13 cellular contexts compared by ENCODE assay signal in genomic region chr7:84389242-84389641, GRCh38.
DNase-seq lines count a peak whose midpoint lies in the region; ATAC-seq and TF ChIP-seq lines count a peak whose summit lies in the region.
"Had no signal": no experiment of that assay in that cellular context is flagged by ENCODE, and none has a peak within 500 bp of the region (broad histone marks: within the 10 kb centered on the region; RNA-seq: fewer than 3 reads in every experiment).

No MANE protein-coding gene starts in this region.

- no peaks in the 10 kb centered on the region for H3K4me1 Mint-ChIP-seq in endodermal cell
- no peaks in the 10 kb centered on the region for H3K4me1 Mint-ChIP-seq in CD8-positive, alpha-beta memory T cell

- H3K9ac ChIP-seq in endodermal cell (ENCODE audit: extremely low read depth, low read length, poor library complexity, severe bottlenecking): no peak overlapping the region

- CTCF ChIA-PET in CD8-positive, alpha-beta memory T cell (lab: Charles Lee): no interaction called here

- H3K36me3 Mint-ChIP-seq in endodermal cell (ENCODE audit: low read depth): no peaks in the 10 kb centered on the region
- H3K36me3 Mint-ChIP-seq in CD8-positive, alpha-beta memory T cell: no peaks in the 10 kb centered on the region
- H3K36me3 Mint-ChIP-seq: CD8-positive, alpha-beta T cell had no signal

- no peaks in the 10 kb centered on the region for H3K36me3 ChIP-seq in endodermal cell (ENCODE audit: control insufficient read depth, insufficient read depth, low read length)
- no peaks in the 10 kb centered on the region for H3K36me3 ChIP-seq in CD8-positive, alpha-beta memory T cell (ENCODE audit: insufficient read depth, low read length)
- H3K36me3 ChIP-seq: MG63 had no signal

- H3K9me3 ChIP-seq in endodermal cell (ENCODE audit: control insufficient read depth, low read length): no peaks in the 10 kb centered on the region
- H3K9me3 ChIP-seq in CD8-positive, alpha-beta memory T cell (ENCODE audit: low read length): no peaks in the 10 kb centered on the region
- H3K9me3 ChIP-seq: MG63 had no signal

- no peak overlapping the region for H3K27ac ChIP-seq in endodermal cell (ENCODE audit: low read depth, low read length)
- H3K27ac ChIP-seq in CD8-positive, alpha-beta memory T cell (ENCODE audit: low read depth, low read length): no peak overlapping the region
- H3K27ac ChIP-seq: foreskin keratinocyte had no signal

- DNase-seq in NCI-H1417 (lab: John Stamatoyannopoulos, UW): peak; percentile 13 to 67 (median 39)
- no peak for DNase-seq in NCI-H2227 (lab: John Stamatoyannopoulos, UW; ENCODE audit: unreplicated experiment)
- no peak for DNase-seq in endodermal cell
- no peak for DNase-seq in CD8-positive, alpha-beta memory T cell
- DNase-seq in cerebellar cortex (ENCODE audit: low spot score): no peak
- DNase-seq: activated CD8-positive, alpha-beta memory T cell treated with anti-CD3 and anti-CD28 coated beads, Interleukin-2, amount 50 U/mL, for 4 hours; CD8-positive, alpha-beta T cell; foreskin keratinocyte; MG63; right cardiac atrium had no signal

- no peaks in the 10 kb centered on the region for H3K4me1 ChIP-seq in endodermal cell (ENCODE audit: control insufficient read depth, insufficient read depth, low read length)
- no peaks in the 10 kb centered on the region for H3K4me1 ChIP-seq in CD8-positive, alpha-beta memory T cell (ENCODE audit: insufficient read depth, low read length)

- WGBS in endodermal cell (ENCODE audit: insufficient coverage in 1 of 2, insufficient read length in 1 of 2), 2 experiments: 93 to 97% methylated on average over 2 to 4 of the region's 4 CpGs

- TF ChIP-seq CTCF in endodermal cell (conservative IDR thresholded peaks at IDR 0.05): no peak

- no peak overlapping the region for H3K27ac Mint-ChIP-seq in endodermal cell
- no peak overlapping the region for H3K27ac Mint-ChIP-seq in CD8-positive, alpha-beta memory T cell
- H3K27ac Mint-ChIP-seq: CD8-positive, alpha-beta T cell had no signal

- H3K27me3 Mint-ChIP-seq in endodermal cell (ENCODE audit: insufficient read depth): no peaks in the 10 kb centered on the region
- H3K27me3 Mint-ChIP-seq in CD8-positive, alpha-beta memory T cell: no peaks in the 10 kb centered on the region

- no peaks in the 10 kb centered on the region for H3K9me3 Mint-ChIP-seq in endodermal cell
- H3K9me3 Mint-ChIP-seq in CD8-positive, alpha-beta memory T cell: peaks cover 0 to 26% (median 12%) of the 10 kb centered on the region in 5 donors
- H3K9me3 Mint-ChIP-seq: CD8-positive, alpha-beta T cell had no signal

- no peaks in the 10 kb centered on the region for H3K27me3 ChIP-seq in endodermal cell (ENCODE audit: control insufficient read depth, insufficient read depth, low read length, poor library complexity, severe bottlenecking)
- H3K27me3 ChIP-seq in CD8-positive, alpha-beta memory T cell (ENCODE audit: insufficient read depth, low read length, poor library complexity, severe bottlenecking): no peaks in the 10 kb centered on the region
- H3K27me3 ChIP-seq: foreskin keratinocyte, MG63 had no signal

- no peak overlapping the region for H3K4me3 Mint-ChIP-seq in endodermal cell
- H3K4me3 Mint-ChIP-seq in CD8-positive, alpha-beta memory T cell: no peak overlapping the region
- H3K4me3 Mint-ChIP-seq: CD8-positive, alpha-beta T cell had no signal

- no peak overlapping the region for H3K4me3 ChIP-seq in endodermal cell (ENCODE audit: low read length)
- no peak overlapping the region for H3K4me3 ChIP-seq in CD8-positive, alpha-beta memory T cell (ENCODE audit: low read length)
- H3K4me3 ChIP-seq: MG63 had no signal

- POLR2A ChIA-PET in CD8-positive, alpha-beta memory T cell (lab: Charles Lee): no interaction called here

- ATAC-seq in GM18511 (IDR thresholded peaks at IDR 0.05; ENCODE audit: unreplicated experiment): peak; percentile 100
- ATAC-seq in GM21381 (IDR thresholded peaks at IDR 0.05; ENCODE audit: unreplicated experiment): peak; percentile 93
- peak; percentile 99 for ATAC-seq in HG03066 (IDR thresholded peaks at IDR 0.05; ENCODE audit: low read depth, unreplicated experiment)
- ATAC-seq: CD8-positive, alpha-beta T cell; foreskin keratinocyte; right cardiac atrium had no signal

Comparison
In these comparisons a context has a peak if more than half of its experiments do, and no peak if none do; other contexts are left out.
1. DNase-seq: peak in NCI-H1417 (3 of 3); none in NCI-H2227 (single experiment), endodermal cell (single experiment), CD8-positive, alpha-beta memory T cell (0 of 5) and cerebellar cortex (single experiment).
2. Peak in every context shown above with its lines, with median percentiles within 50 percentile points of each other: ATAC-seq.